8 cellular contexts compared by ENCODE assay signal in genomic region chr6:149565539-149566371, GRCh38. TPM values are rescaled to one million over a fixed set of nuclear protein-coding genes. Genes with fewer than 3 reads are reported as not detected.
DNase-seq lines count a peak whose midpoint lies in the region; ATAC-seq and TF ChIP-seq lines count a peak whose summit lies in the region.

No MANE protein-coding gene starts in this region.

- CTCF ChIA-PET in SK-N-SH (lab: Yijun Ruan, JAX) = interaction anchor here (0.6 to 2.0 kb wide), 10 partner anchors 13 to 358 kb away, joined by 3 to 11 read pairs (median 4); partner anchors contain the start of gene PPIL4

- peaks cover 0 to 7% of the 10 kb centered on the region in 2 donors for H3K36me3 Mint-ChIP-seq in activated naive CD4-positive, alpha-beta T cell treated with anti-CD3 and anti-CD28 coated beads, Interleukin-2, amount 50 U/mL, for 72 hours

- peak overlapping the region; percentile 94; the same call in 1 of the 2 replicates for H3K9ac ChIP-seq in SK-N-SH

- H3K27me3 ChIP-seq in SK-N-SH (ENCODE audit: insufficient read depth) = no peaks in the 10 kb centered on the region

- peaks cover 24% of the 10 kb centered on the region for H3F3A ChIP-seq in SK-N-SH (replicated peaks; ENCODE audit: insufficient read depth)

- TF ChIP-seq CTCF in NB4 (IDR thresholded peaks at IDR 0.05; ENCODE audit: low read depth, low read length) = peak; percentile 87
- peak; percentile 67 for TF ChIP-seq CTCF in SK-N-SH (IDR thresholded peaks at IDR 0.05)
- no peak for TF ChIP-seq CTCF in omental fat pad (IDR thresholded peaks at IDR 0.05)

- H3K4me3 ChIP-seq in GM08714 (ENCODE audit: low read length) = peak overlapping the region; percentile 79
- peak overlapping the region; percentile 85 for H3K4me3 ChIP-seq in NB4 (ENCODE audit: low read depth, low read length)
- H3K4me3 ChIP-seq in SK-N-SH (ENCODE audit: low read depth in 2 of 2, low read length in 1 of 2) = peak overlapping the region; percentile 86 to 91

- peaks cover 2 to 4% of the 10 kb centered on the region in 2 experiments; a peak in 3 of 4 replicates for H3K4me1 ChIP-seq in SK-N-SH (ENCODE audit: control insufficient read depth in 1 of 2, insufficient read depth in 2 of 2, low read depth in 1 of 2, low read length in 1 of 2)

- no peaks in the 10 kb centered on the region for H3K9me2 ChIP-seq in SK-N-SH

- H3K36me3 ChIP-seq in SK-N-SH (replicated peaks in 1 of 2; ENCODE audit: control insufficient read depth in 1 of 2, insufficient read depth in 2 of 2, low read length in 1 of 2) = no peaks in the 10 kb centered on the region

- H3K4me2 ChIP-seq in SK-N-SH = peak overlapping the region; percentile 87

- POLR2A ChIA-PET in SK-N-SH (lab: Yijun Ruan, JAX) = interaction anchor here (0.5 to 1.0 kb wide), 2 partner anchors 20 to 577 kb away, joined by 3 to 5 read pairs; partner anchors contain the start of gene PPIL4

- TF ChIP-seq POLR2A in NB4 (IDR thresholded peaks at IDR 0.05; ENCODE audit: extremely low read depth, insufficient read length) = no peak

- H3K9me3 ChIP-seq in SK-N-SH = no peaks in the 10 kb centered on the region

- H3K27ac ChIP-seq in SK-N-SH (ENCODE audit: low read depth in 2 of 2, low read length in 1 of 2) = peak overlapping the region in 1 of 2 experiments; percentile 84; a peak in 1 of 4 replicates
- peak overlapping the region; percentile 69 for H3K27ac ChIP-seq in temporal lobe (ENCODE audit: low read depth, low read length)

- TF ChIP-seq RAD21 in SK-N-SH (IDR thresholded peaks at IDR 0.05; ENCODE audit: low read length) = peak; percentile 68

- peaks cover 17% of the 10 kb centered on the region; the same call in 1 of the 2 replicates for H4K20me1 ChIP-seq in SK-N-SH (ENCODE audit: insufficient read depth)

- WGBS in SK-N-SH (ENCODE audit: low lambda C conversion rate) = under 1% methylated on average over 22 of the region's 55 CpGs

- H2AFZ ChIP-seq in SK-N-SH (ENCODE audit: low read depth) = peak overlapping the region; percentile 100

- peaks cover 40% of the 10 kb centered on the region for H3K79me2 ChIP-seq in SK-N-SH (ENCODE audit: insufficient read depth)

- TF ChIP-seq EP300 in SK-N-SH (IDR thresholded peaks at IDR 0.05; ENCODE audit: borderline replicate concordance in 1 of 2, low read depth in 1 of 2, low read length in 1 of 2) = no peak

- H3K27ac Mint-ChIP-seq in activated naive CD4-positive, alpha-beta T cell treated with anti-CD3 and anti-CD28 coated beads, Interleukin-2, amount 50 U/mL, for 72 hours = peak overlapping the region; percentile 90 to 97

- DNase-seq in NB4 (ENCODE audit: low read depth) = peak; percentile 95
- peak; percentile 99 for DNase-seq in SK-N-SH
- peak; percentile 97 to 99 for DNase-seq in activated naive CD4-positive, alpha-beta T cell treated with anti-CD3 and anti-CD28 coated beads, Interleukin-2, amount 50 U/mL, for 72 hours (ENCODE audit: low spot score in 2 of 2)
- peak; percentile 97 for DNase-seq in glomerular visceral epithelial cell (ENCODE audit: extremely low spot score)
- DNase-seq in omental fat pad (ENCODE audit: low spot score) = peak; percentile 69

- ATAC-seq in HG02610 (IDR thresholded peaks at IDR 0.05; ENCODE audit: unreplicated experiment) (peak; percentile 72), omental fat pad (ENCODE audit: low FRiP score) (peak; percentile 95)
- peak; percentile 83 to 89 for ATAC-seq in activated naive CD4-positive, alpha-beta T cell treated with anti-CD3 and anti-CD28 coated beads, Interleukin-2, amount 50 U/mL, for 72 hours

- H3K9me3 Mint-ChIP-seq in activated naive CD4-positive, alpha-beta T cell treated with anti-CD3 and anti-CD28 coated beads, Interleukin-2, amount 50 U/mL, for 72 hours = no peaks in the 10 kb centered on the region

TF ChIP-seq in SK-N-SH, 30 proteins besides CTCF, POLR2A, EP300 and RAD21 (continues in another document):
- TF ChIP-seq GABPA (IDR thresholded peaks at IDR 0.05; ENCODE audit: low read depth) (no peak), MAX (IDR thresholded peaks at IDR 0.05; ENCODE audit: low read depth) (peak; percentile 59), NRF1 (IDR thresholded peaks at IDR 0.05; ENCODE audit: low read depth, low read length) (peak; percentile 82), ELF1 (IDR thresholded peaks at IDR 0.05) (no peak), RXRA (IDR thresholded peaks at IDR 0.05; ENCODE audit: borderline replicate concordance, low read depth) (no peak), PBX3 (IDR thresholded peaks at IDR 0.05) (0 out of 2 replicates have a peak, but pooled peaks have one; percentile 12), FOSL2 (IDR thresholded peaks at IDR 0.05; ENCODE audit: borderline replicate concordance, low read depth) (peak; percentile 32; the same call in 1 of the 2 replicates), FOXM1 (IDR thresholded peaks at IDR 0.05; ENCODE audit: low read depth) (no peak), USF2 (IDR thresholded peaks at IDR 0.05; ENCODE audit: borderline replicate concordance, low read depth, low read length) (no peak), NFIC (IDR thresholded peaks at IDR 0.05; ENCODE audit: borderline replicate concordance) (peak; percentile 87), SIN3A (IDR thresholded peaks at IDR 0.05; ENCODE audit: borderline replicate concordance, low read depth, low read length) (peak; percentile 79; the same call in 1 of the 2 replicates), POLR2AphosphoS5 (IDR thresholded peaks at IDR 0.05; ENCODE audit: low read depth, low read length) (no peak), IRF3 (IDR thresholded peaks at IDR 0.05; ENCODE audit: low read depth, low read length) (no peak), CHD2 (IDR thresholded peaks at IDR 0.05; ENCODE audit: low read length, partially characterized antibody) (no peak), MXI1 (IDR thresholded peaks at IDR 0.05; ENCODE audit: low read depth, low read length) (peak; percentile 94), TCF12 (IDR thresholded peaks at IDR 0.05) (peak; percentile 33)

RNA-seq across cellular contexts. Expression of gene GINM1, which starts 0.4 kb away (rescaled TPM):
- 24.4 and 27.8 TPM in 2 replicates for polyA plus RNA-seq in SK-N-SH (2012; rRNA removed)
- 34.5 and 41.4 TPM in 2 replicates for polyA plus RNA-seq in SK-N-SH (2012; cell fraction: cytosol; rRNA removed)
- polyA plus RNA-seq in SK-N-SH (2012; cell fraction: nucleus; rRNA removed) = 8.5 and 12.2 TPM in 2 replicates
- total RNA-seq in activated naive CD4-positive, alpha-beta T cell treated with anti-CD3 and anti-CD28 coated beads, Interleukin-2, amount 50 U/mL, for 72 hours = 10 to 100 TPM; 15.0 to 25.2 TPM
- 10 to 100 TPM; 45.2 to 64.8 (median 54.4) TPM for total RNA-seq in omental fat pad
- total RNA-seq in temporal lobe = 19.7 TPM

RNA-seq across cellular contexts. Expression of gene PPIL4, which starts 19.9 kb away (rescaled TPM):
- polyA plus RNA-seq in SK-N-SH (2012; rRNA removed) = 3.3 and 3.9 TPM in 2 replicates
- polyA plus RNA-seq in SK-N-SH (2012; cell fraction: cytosol; rRNA removed) = 6.7 and 9.8 TPM in 2 replicates
- polyA plus RNA-seq in SK-N-SH (2012; cell fraction: nucleus; rRNA removed) = 2.4 and 4.8 TPM in 2 replicates
- total RNA-seq in activated naive CD4-positive, alpha-beta T cell treated with anti-CD3 and anti-CD28 coated beads, Interleukin-2, amount 50 U/mL, for 72 hours = 10 to 100 TPM; 21.9 to 29.3 TPM
- total RNA-seq in omental fat pad (10 to 100 TPM; 21.7 to 41.4 (median 30.7) TPM), temporal lobe (31.0 TPM)

Comparison
In these comparisons a context has a peak if more than half of its experiments do, and no peak if none do; other contexts are left out.
1. CTCF ChIP-seq: peak in NB4 (single experiment) and SK-N-SH (single experiment); none in omental fat pad (0 of 3).
2. Peak in every context shown above with its lines, with median percentiles within 50 percentile points of each other: H3K4me3 ChIP-seq, ATAC-seq and DNase-seq.